Comparison of ENCODE assay signal across 27 cellular contexts in the genomic region with DNA sequence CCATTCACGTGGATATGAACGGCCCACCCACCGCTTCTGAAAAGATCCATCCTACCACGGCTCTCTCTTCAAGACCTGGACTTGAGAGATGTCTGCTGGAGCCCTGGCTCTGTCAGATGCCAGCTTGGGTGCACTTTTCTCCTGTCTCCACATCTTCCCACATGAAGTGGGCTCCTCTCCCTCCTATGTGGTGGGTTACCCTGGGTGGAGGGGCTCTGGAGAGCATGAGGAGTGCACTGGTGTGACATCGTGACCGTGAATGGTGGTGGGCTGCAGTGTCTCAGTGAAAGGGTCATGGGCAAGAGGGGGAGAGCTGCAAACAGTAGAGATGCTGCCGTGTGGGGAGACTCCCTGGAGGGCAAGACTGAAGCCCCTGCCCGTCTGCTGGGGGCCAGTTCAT.
"Had no signal": no experiment of that assay in that cellular context is flagged by ENCODE, and none has a peak within 500 bp of the region (broad histone marks: within the 10 kb centered on the region; RNA-seq: fewer than 3 reads in every experiment).

No MANE protein-coding gene starts in this region.

- H3K9me3 Mint-ChIP-seq: activated B cell treated with CpG ODN at 0.5 μM for 24 hours; activated CD4-positive, alpha-beta memory T cell treated with anti-CD3 and anti-CD28 coated beads, Interleukin-2, amount 10 ng/mL, durations not matched to agents 7 days and 5 days; activated CD4-positive, alpha-beta T cell treated with anti-CD3 and anti-CD28 coated beads, Interleukin-2, amount 10 ng/mL, durations not matched to agents 24 days and 14 days; activated naive CD4-positive, alpha-beta T cell treated with anti-CD3 and anti-CD28 coated beads for 36 hours; activated naive CD4-positive, alpha-beta T cell treated with anti-CD3 and anti-CD28 coated beads, Interleukin-2, amount 50 U/mL, for 24 hours; activated naive CD8-positive, alpha-beta T cell treated with anti-CD3 and anti-CD28 coated beads for 36 hours; activated naive CD8-positive, alpha-beta T cell treated with anti-CD3 and anti-CD28 coated beads, Interleukin-2, amount 50 U/mL, for 24 hours; activated T-cell treated with anti-CD3 and anti-CD28 coated beads, Interleukin-2, amount 50 U/mL, for 24 hours; activated T-helper 17 cell treated with anti-CD3 and anti-CD28 coated beads, Interleukin-2, amount 50 U/mL, for 72 hours; brain; dendritic cell treated with granulocyte-macrophage colony-stimulating factor and Interleukin-4, amounts not matched to agents 40 ng/mL and 50 ng/mL, for 4 days; endodermal cell; T-helper 2 cell treated with Interferon-gamma antibody and Interleukin-4, amounts not matched to agents 5 μg/mL and 100 μg/mL, for 36 hours had no signal

- H3K27me3 Mint-ChIP-seq: activated B cell treated with CpG ODN at 0.5 μM for 24 hours; activated naive CD4-positive, alpha-beta T cell treated with anti-CD3 and anti-CD28 coated beads, Interleukin-2, amount 50 U/mL, for 24 hours; activated naive CD8-positive, alpha-beta T cell treated with anti-CD3 and anti-CD28 coated beads for 36 hours; activated T-cell treated with anti-CD3 and anti-CD28 coated beads, Interleukin-2, amount 50 U/mL, for 24 hours; brain had no signal

- H3K36me3 Mint-ChIP-seq: activated naive CD4-positive, alpha-beta T cell treated with anti-CD3 and anti-CD28 coated beads, Interleukin-2, amount 50 U/mL, for 24 hours; activated naive CD8-positive, alpha-beta T cell treated with anti-CD3 and anti-CD28 coated beads for 36 hours had no signal

- H3K27ac Mint-ChIP-seq: activated B cell treated with CpG ODN at 0.5 μM for 24 hours; activated CD4-positive, alpha-beta memory T cell treated with anti-CD3 and anti-CD28 coated beads, Interleukin-2, amount 10 ng/mL, durations not matched to agents 7 days and 5 days; activated CD4-positive, alpha-beta T cell treated with anti-CD3 and anti-CD28 coated beads, Interleukin-2, amount 10 ng/mL, durations not matched to agents 24 days and 14 days; activated naive CD4-positive, alpha-beta T cell treated with anti-CD3 and anti-CD28 coated beads for 36 hours; activated naive CD4-positive, alpha-beta T cell treated with anti-CD3 and anti-CD28 coated beads, Interleukin-2, amount 50 U/mL, for 24 hours; activated naive CD8-positive, alpha-beta T cell treated with anti-CD3 and anti-CD28 coated beads for 36 hours; activated naive CD8-positive, alpha-beta T cell treated with anti-CD3 and anti-CD28 coated beads, Interleukin-2, amount 50 U/mL, for 24 hours; activated T-cell treated with anti-CD3 and anti-CD28 coated beads, Interleukin-2, amount 50 U/mL, for 24 hours; activated T-helper 17 cell treated with anti-CD3 and anti-CD28 coated beads, Interleukin-2, amount 50 U/mL, for 72 hours; dendritic cell treated with granulocyte-macrophage colony-stimulating factor and Interleukin-4, amounts not matched to agents 40 ng/mL and 50 ng/mL, for 4 days; T-helper 17 cell; T-helper 2 cell treated with Interferon-gamma antibody and Interleukin-4, amounts not matched to agents 5 μg/mL and 100 μg/mL, for 36 hours had no signal

- DNase-seq: activated B cell treated with CpG ODN at 0.5 μM for 24 hours; activated CD4-positive, alpha-beta memory T cell treated with anti-CD3 and anti-CD28 coated beads, Interleukin-2, amount 10 ng/mL, durations not matched to agents 7 days and 5 days; activated CD4-positive, alpha-beta T cell treated with anti-CD3 and anti-CD28 coated beads, Interleukin-2, amount 10 ng/mL, durations not matched to agents 24 days and 14 days; activated CD8-positive, alpha-beta memory T cell treated with anti-CD3 and anti-CD28 coated beads, Interleukin-2, amount 50 U/mL, for 48 hours; activated effector memory CD4-positive, alpha-beta T cell treated with Interleukin-2 at 50 U/mL for 16 hours; activated naive CD4-positive, alpha-beta T cell treated with anti-CD3 and anti-CD28 coated beads for 36 hours; activated naive CD8-positive, alpha-beta T cell treated with anti-CD3 and anti-CD28 coated beads for 36 hours; activated naive CD8-positive, alpha-beta T cell treated with anti-CD3 and anti-CD28 coated beads, Interleukin-2, amount 50 U/mL, for 24 hours; activated T-cell treated with anti-CD3 and anti-CD28 coated beads for 4 hours; activated T-cell treated with anti-CD3 and anti-CD28 coated beads, Interleukin-2, amount 50 U/mL, for 24 hours; adrenal gland; amygdala; central memory CD4-positive, alpha-beta T cell; cerebellar nuclear complex; dorsolateral prefrontal cortex; effector memory CD4-positive, alpha-beta T cell; endodermal cell; foreskin fibroblast; T-helper 1 cell; T-helper 17 cell; T1000; WERI-Rb-1 had no signal

- H3K4me3 Mint-ChIP-seq: activated B cell treated with CpG ODN at 0.5 μM for 24 hours; activated CD4-positive, alpha-beta memory T cell treated with anti-CD3 and anti-CD28 coated beads, Interleukin-2, amount 10 ng/mL, durations not matched to agents 7 days and 5 days; activated CD4-positive, alpha-beta T cell treated with anti-CD3 and anti-CD28 coated beads, Interleukin-2, amount 10 ng/mL, durations not matched to agents 24 days and 14 days; activated naive CD4-positive, alpha-beta T cell treated with anti-CD3 and anti-CD28 coated beads for 36 hours; activated naive CD4-positive, alpha-beta T cell treated with anti-CD3 and anti-CD28 coated beads, Interleukin-2, amount 50 U/mL, for 24 hours; activated naive CD8-positive, alpha-beta T cell treated with anti-CD3 and anti-CD28 coated beads for 36 hours; activated naive CD8-positive, alpha-beta T cell treated with anti-CD3 and anti-CD28 coated beads, Interleukin-2, amount 50 U/mL, for 24 hours; activated T-cell treated with anti-CD3 and anti-CD28 coated beads, Interleukin-2, amount 50 U/mL, for 24 hours; activated T-helper 17 cell treated with anti-CD3 and anti-CD28 coated beads, Interleukin-2, amount 50 U/mL, for 72 hours; brain; dendritic cell treated with granulocyte-macrophage colony-stimulating factor and Interleukin-4, amounts not matched to agents 40 ng/mL and 50 ng/mL, for 4 days; endodermal cell; T-helper 17 cell; T-helper 2 cell treated with Interferon-gamma antibody and Interleukin-4, amounts not matched to agents 5 μg/mL and 100 μg/mL, for 36 hours had no signal

- H3K4me1 Mint-ChIP-seq: activated CD4-positive, alpha-beta memory T cell treated with anti-CD3 and anti-CD28 coated beads, Interleukin-2, amount 10 ng/mL, durations not matched to agents 7 days and 5 days; endodermal cell had no signal
